16 cellular contexts compared by ENCODE assay signal in genomic region chr4:86522349-86522748, GRCh38.
DNase-seq lines count a peak whose midpoint lies in the region; ATAC-seq and TF ChIP-seq lines count a peak whose summit lies in the region.
"Had no signal": no experiment of that assay in that cellular context is flagged by ENCODE, and none has a peak within 500 bp of the region (broad histone marks: within the 10 kb centered on the region; RNA-seq: fewer than 3 reads in every experiment).

No MANE protein-coding gene starts in this region.

- no peaks in the 10 kb centered on the region for H4K20me1 ChIP-seq in HCT116 (ENCODE audit: insufficient read depth)

- no peaks in the 10 kb centered on the region for H3K36me3 Mint-ChIP-seq in CD14-positive monocyte
- H3K36me3 Mint-ChIP-seq: activated naive CD8-positive, alpha-beta T cell treated with anti-CD3 and anti-CD28 coated beads, Interleukin-2, amount 10 ng/mL, durations not matched to agents 7 days and 5 days had no signal

- intact Hi-C loops in HCT116 (cut with micrococcal nuclease) (loop anchor here (1.0 kb wide), 1 partner anchor 373 kb away; no protein-coding TSS in a partner anchor), CD14-positive monocyte (cut with micrococcal nuclease) (no loop called here)

- no peak overlapping the region for H3K9ac ChIP-seq in HCT116 (ENCODE audit: low read length)

- H3K4me3 ChIP-seq in HCT116 (replicated peaks in 1 of 2; ENCODE audit: low read depth in 1 of 2, low read length in 2 of 2), result no peak overlapping the region
- no peak overlapping the region for H3K4me3 ChIP-seq in RWPE2 (ENCODE audit: severe bottlenecking)
- no peak overlapping the region for H3K4me3 ChIP-seq in fibroblast of pulmonary artery (replicated peaks; ENCODE audit: low read depth, low read length)
- H3K4me3 ChIP-seq: sigmoid colon, suprapubic skin had no signal

- H3K9me3 Mint-ChIP-seq in CD14-positive monocyte, result peaks cover 7 to 25% (median 14%) of the 10 kb centered on the region in 7 donors

- RAD21 ChIA-PET in HCT116 (lab: Charles Lee; ENCODE audit: low non-redundant PET in 1 of 2, low total read pairs in 2 of 2, uncharacterized antibody in 2 of 2, unreplicated experiment in 2 of 2), result interaction anchor here (0.8 to 1.0 kb wide), 3 partner anchors 23 to 373 kb away, joined by 3 read pairs; no protein-coding TSS in a partner anchor

- no peak for TF ChIP-seq POLR2A in HCT116 (IDR thresholded peaks at IDR 0.05; ENCODE audit: borderline replicate concordance, extremely low read depth, insufficient read depth, insufficient read length)

- DNase-seq in AG09319 (ENCODE audit: extremely low read depth, low read depth), result no peak
- no peak for DNase-seq in HCT116 (ENCODE audit: low read depth, low spot score)
- no peak for DNase-seq in RWPE2 (ENCODE audit: low spot score)
- peak; percentile 22 for DNase-seq in fibroblast of pulmonary artery (ENCODE audit: low read depth)
- no peak for DNase-seq in CD14-positive monocyte (ENCODE audit: low spot score)
- no peak for DNase-seq in stimulated activated CD4-positive, alpha-beta T cell treated with anti-CD3 and anti-CD28 coated beads, Interleukin-4, amount 100 ng/mL, for 1 hour
- DNase-seq in stimulated activated CD4-positive, alpha-beta T cell treated with anti-CD3 and anti-CD28 coated beads, Interleukin-4, amount 100 ng/mL, for 24 hours, result no peak
- DNase-seq: activated naive CD8-positive, alpha-beta T cell treated with anti-CD3 and anti-CD28 coated beads, Interleukin-2, amount 10 ng/mL, durations not matched to agents 7 days and 5 days; left colon; naive thymus-derived CD8-positive, alpha-beta T cell; NCI-H1048; SHP77; sigmoid colon; WERI-Rb-1 had no signal

- no peak overlapping the region for H3K4me3 Mint-ChIP-seq in CD14-positive monocyte
- H3K4me3 Mint-ChIP-seq: activated naive CD8-positive, alpha-beta T cell treated with anti-CD3 and anti-CD28 coated beads, Interleukin-2, amount 10 ng/mL, durations not matched to agents 7 days and 5 days; naive thymus-derived CD8-positive, alpha-beta T cell had no signal

- H3K27ac Mint-ChIP-seq in CD14-positive monocyte, result peak overlapping the region in 1 of 7 donors; percentile 48
- H3K27ac Mint-ChIP-seq: activated naive CD8-positive, alpha-beta T cell treated with anti-CD3 and anti-CD28 coated beads, Interleukin-2, amount 10 ng/mL, durations not matched to agents 7 days and 5 days; naive thymus-derived CD8-positive, alpha-beta T cell had no signal

- no peaks in the 10 kb centered on the region for H3K79me2 ChIP-seq in HCT116 (ENCODE audit: insufficient read depth, low read length)

- peak; percentile 64 for TF ChIP-seq RAD21 in HCT116 (IDR thresholded peaks at IDR 0.05; ENCODE audit: low read depth)

- H3K9me2 ChIP-seq in HCT116 (ENCODE audit: insufficient read depth), result no peaks in the 10 kb centered on the region

- TF ChIP-seq CTCF in AG09319 (IDR thresholded peaks at IDR 0.05; ENCODE audit: low read depth, low read length), result peak; percentile 28
- TF ChIP-seq CTCF in HCT116 (IDR thresholded peaks at IDR 0.05 in 2 of 3, conservative IDR thresholded peaks at IDR 0.05 in 1 of 3; ENCODE audit: borderline replicate concordance in 1 of 3, insufficient read depth in 1 of 3, low read depth in 2 of 3, low read length in 2 of 3), result peak in 2 of 3 experiments; percentile 22 to 49; a peak in 2 of 6 replicates
- TF ChIP-seq CTCF in RWPE2 (IDR thresholded peaks at IDR 0.05; ENCODE audit: poor library complexity, severe bottlenecking), result peak; percentile 47
- peak; percentile 33 for TF ChIP-seq CTCF in fibroblast of pulmonary artery (IDR thresholded peaks at IDR 0.05; ENCODE audit: low read length, missing control alignments)
- no peak for TF ChIP-seq CTCF in CD14-positive monocyte (IDR thresholded peaks at IDR 0.05)

- H3K4me2 ChIP-seq in HCT116 (ENCODE audit: low read length), result no peak overlapping the region

- ATAC-seq in HCT116 (no peak), RWPE2 (ENCODE audit: low read depth) (no peak), HG03565 (IDR thresholded peaks at IDR 0.05; ENCODE audit: unreplicated experiment) (no peak)
- ATAC-seq: left colon; naive thymus-derived CD8-positive, alpha-beta T cell had no signal

- H3K27me3 ChIP-seq in HCT116 (ENCODE audit: insufficient read depth, low read length) (no peaks in the 10 kb centered on the region), RWPE2 (ENCODE audit: insufficient read depth, poor library complexity, severe bottlenecking) (no peaks in the 10 kb centered on the region)
- H3K27me3 ChIP-seq: sigmoid colon, suprapubic skin had no signal

- H3K4me1 ChIP-seq in HCT116 (ENCODE audit: control insufficient read depth in 1 of 2, insufficient read depth in 2 of 2, low read length in 2 of 2) (no peaks in the 10 kb centered on the region), RWPE2 (ENCODE audit: insufficient read depth, poor library complexity, severe bottlenecking) (no peaks in the 10 kb centered on the region)
- H3K4me1 ChIP-seq: sigmoid colon, suprapubic skin had no signal

- H2AFZ ChIP-seq in HCT116 (ENCODE audit: low read depth, low read length, poor library complexity, severe bottlenecking), result no peak overlapping the region

- POLR2A ChIA-PET in HCT116 (lab: Charles Lee), result interaction anchor here (0.7 kb wide), 1 partner anchor 370 kb away, joined by 3 read pairs; no protein-coding TSS in a partner anchor

- no peaks in the 10 kb centered on the region for H3K9me3 ChIP-seq in HCT116 (ENCODE audit: control insufficient read depth in 1 of 2, insufficient read depth in 1 of 2, low read depth in 1 of 2, low read length in 2 of 2)
- H3K9me3 ChIP-seq in RWPE2 (ENCODE audit: severe bottlenecking), result no peaks in the 10 kb centered on the region

- H3K36me3 ChIP-seq in HCT116 (ENCODE audit: control insufficient read depth in 1 of 2, insufficient read depth in 2 of 2, low read length in 2 of 2) (no peaks in the 10 kb centered on the region), RWPE2 (ENCODE audit: low read depth) (no peaks in the 10 kb centered on the region)
- H3K36me3 ChIP-seq: sigmoid colon, suprapubic skin, WERI-Rb-1 had no signal

- H3K27ac ChIP-seq in HCT116 (ENCODE audit: low read depth, low read length) (no peak overlapping the region), RWPE2 (ENCODE audit: poor library complexity, severe bottlenecking) (no peak overlapping the region)
- H3K27ac ChIP-seq: sigmoid colon, suprapubic skin, WERI-Rb-1 had no signal

- CTCF ChIA-PET in HCT116 (lab: Charles Lee), result interaction anchor here (1.3 to 1.7 kb wide), 4 partner anchors 24 to 373 kb away, joined by 7 to 8 read pairs (median 8); partner anchors contain the start of gene C4orf36

- peaks cover 0 to 4% (median 2%) of the 10 kb centered on the region in 3 donors for H3K27me3 Mint-ChIP-seq in CD14-positive monocyte (ENCODE audit: low read depth in 3 of 3)
- H3K27me3 Mint-ChIP-seq: activated naive CD8-positive, alpha-beta T cell treated with anti-CD3 and anti-CD28 coated beads, Interleukin-2, amount 10 ng/mL, durations not matched to agents 7 days and 5 days had no signal

- BruUV-seq in HCT116 (replicated peaks; lab: Mats Ljungman, UMichigan), result no TSS peak

- peaks cover 16% of the 10 kb centered on the region for H3K4me1 Mint-ChIP-seq in CD14-positive monocyte
- H3K4me1 Mint-ChIP-seq: activated naive CD8-positive, alpha-beta T cell treated with anti-CD3 and anti-CD28 coated beads, Interleukin-2, amount 10 ng/mL, durations not matched to agents 7 days and 5 days; naive thymus-derived CD8-positive, alpha-beta T cell had no signal

TF ChIP-seq in HCT116, 20 proteins besides CTCF, POLR2A, EP300 and RAD21:
- TF ChIP-seq SIN3A (IDR thresholded peaks at IDR 0.05; ENCODE audit: low read depth), result no peak
- no peak for TF ChIP-seq SRF (IDR thresholded peaks at IDR 0.05; ENCODE audit: low read depth)
